2 cellular contexts compared by ENCODE assay signal in genomic region chr2:69564604-69565003, GRCh38.
A peak's percentile ranks its signal among the peaks of the same experiment; 100 is the strongest.
TF ChIP-seq lines count a peak whose summit lies in the region.

No MANE protein-coding gene starts in this region.

TF ChIP-seq in liver, 16 proteins besides CTCF, POLR2A, EP300 and RAD21 (continued from another document):
- TF ChIP-seq ZBTB33 (IDR thresholded peaks at IDR 0.05) (no peak), NR2F2 (IDR thresholded peaks at IDR 0.05) (no peak), RXRA (IDR thresholded peaks at IDR 0.05) (peak; percentile 51 to 54), SP1 (IDR thresholded peaks at IDR 0.05) (peak; percentile 79), FOXA2 (IDR thresholded peaks at IDR 0.05) (no peak), REST (IDR thresholded peaks at IDR 0.05) (no peak), HNF4G (IDR thresholded peaks at IDR 0.05) (peak; percentile 72), TAF1 (conservative IDR thresholded peaks at IDR 0.05) (no peak), FOXA1 (IDR thresholded peaks at IDR 0.05) (no peak), HNF4A (conservative IDR thresholded peaks at IDR 0.05) (peak; percentile 88 to 89), EGR1 (IDR thresholded peaks at IDR 0.05; ENCODE audit: low read depth in 2 of 2) (no peak)

TF ChIP-seq in HepG2, 621 proteins besides CTCF, POLR2A, EP300 and RAD21 (continued from another document):
- TF ChIP-seq PLRG1 (conservative IDR thresholded peaks at IDR 0.05) (no peak), ZNF569 (CRISPR knock-in tag; IDR thresholded peaks at IDR 0.05; ENCODE audit: borderline replicate concordance) (no peak), SIX4 (CRISPR knock-in tag; IDR thresholded peaks at IDR 0.05) (no peak), JUNB (CRISPR knock-in tag; IDR thresholded peaks at IDR 0.05; ENCODE audit: borderline replicate concordance) (no peak), HES4 (CRISPR knock-in tag; IDR thresholded peaks at IDR 0.05; ENCODE audit: borderline replicate concordance) (no peak)
